Comparison of ENCODE assay signal across 8 cellular contexts in the genomic region with DNA sequence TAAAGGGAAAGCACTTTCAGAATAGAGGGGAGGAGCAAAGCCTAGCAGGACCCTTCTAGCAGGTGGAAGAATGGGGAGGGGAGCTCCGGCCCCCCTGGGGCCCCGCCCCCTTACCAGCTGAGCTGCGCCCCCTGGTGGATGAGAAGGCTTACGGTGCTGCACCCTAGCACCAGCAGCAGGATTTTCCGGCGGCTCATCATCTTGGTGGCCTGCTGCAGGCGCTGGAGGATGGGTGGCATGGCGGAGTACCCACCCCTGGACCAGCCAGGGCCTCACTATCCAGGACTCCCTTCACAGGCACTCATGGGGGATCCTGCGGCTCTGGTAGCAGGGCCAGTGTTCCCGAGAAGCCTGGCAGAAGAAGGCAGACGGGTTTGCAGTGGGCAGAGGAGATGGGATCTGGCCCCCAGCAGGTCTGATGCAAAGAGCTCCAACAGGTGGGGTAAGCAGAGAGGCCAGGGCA. TPM values are rescaled to one million over a fixed set of nuclear protein-coding genes. Genes with fewer than 3 reads are reported as not detected.
A peak's percentile ranks its signal among the peaks of the same experiment; 100 is the strongest.
DNase-seq lines count a peak whose midpoint lies in the region; ATAC-seq and TF ChIP-seq lines count a peak whose summit lies in the region.

No MANE protein-coding gene starts in this region.

- peak overlapping the region; percentile 57 for H3K9ac ChIP-seq in Karpas-422 (ENCODE audit: low read length)

- H2AFZ ChIP-seq in Karpas-422 (ENCODE audit: low read length) = peak overlapping the region; percentile 93

- H3K27ac ChIP-seq in Karpas-422 (ENCODE audit: low read length) (no peak overlapping the region), RWPE2 (ENCODE audit: poor library complexity, severe bottlenecking) (no peak overlapping the region)

- H3K9me2 ChIP-seq in Karpas-422 (replicated peaks; ENCODE audit: insufficient read depth, low read length) = no peaks in the 10 kb centered on the region

- peaks cover 7% of the 10 kb centered on the region for H3K27me3 Mint-ChIP-seq in activated T-helper 1 cell treated with anti-CD3 and anti-CD28 coated beads, Interleukin-12 subunit alpha, Interleukin-12 subunit beta, Interleukin-2, Interleukin-4 antibody, amounts not matched to agents 30 ng/mL and 10 ng/mL and 1 ng/mL, durations not matched to agents 14 hours and 24 hours and 36 hours (ENCODE audit: insufficient read depth)
- H3K27me3 Mint-ChIP-seq in neural crest cell (ENCODE audit: low read depth) = no peaks in the 10 kb centered on the region

- intact Hi-C loops in activated T-helper 1 cell treated with anti-CD3 and anti-CD28 coated beads, Interleukin-12 subunit alpha, Interleukin-12 subunit beta, Interleukin-2, Interleukin-4 antibody, amounts not matched to agents 30 ng/mL and 10 ng/mL and 1 ng/mL, durations not matched to agents 14 hours and 24 hours and 36 hours (cut with micrococcal nuclease) = loop anchor here (2.0 kb wide), 2 partner anchors 42 to 186 kb away; a partner anchor contains a TSS

- H3K9me3 Mint-ChIP-seq in activated T-helper 1 cell treated with anti-CD3 and anti-CD28 coated beads, Interleukin-12 subunit alpha, Interleukin-12 subunit beta, Interleukin-2, Interleukin-4 antibody, amounts not matched to agents 30 ng/mL and 10 ng/mL and 1 ng/mL, durations not matched to agents 14 hours and 24 hours and 36 hours = no peaks in the 10 kb centered on the region
- H3K9me3 Mint-ChIP-seq in neural crest cell = no peaks in the 10 kb centered on the region

- peak; percentile 84 for TF ChIP-seq CTCF in RWPE2 (IDR thresholded peaks at IDR 0.05; ENCODE audit: poor library complexity, severe bottlenecking)
- TF ChIP-seq CTCF in fibroblast of mammary gland (conservative IDR thresholded peaks at IDR 0.05; ENCODE audit: control insufficient read depth, insufficient read depth, low read depth, low read length) = peak; percentile 88
- TF ChIP-seq CTCF in neural crest cell (conservative IDR thresholded peaks at IDR 0.05) = peak; percentile 97

- no peaks in the 10 kb centered on the region for H3K9me3 ChIP-seq in Karpas-422 (ENCODE audit: low read length)
- H3K9me3 ChIP-seq in RWPE2 (ENCODE audit: severe bottlenecking) = no peaks in the 10 kb centered on the region

- H3K27ac Mint-ChIP-seq in activated T-helper 1 cell treated with anti-CD3 and anti-CD28 coated beads, Interleukin-12 subunit alpha, Interleukin-12 subunit beta, Interleukin-2, Interleukin-4 antibody, amounts not matched to agents 30 ng/mL and 10 ng/mL and 1 ng/mL, durations not matched to agents 14 hours and 24 hours and 36 hours = peak overlapping the region; percentile 11
- H3K27ac Mint-ChIP-seq in neural crest cell (ENCODE audit: unreplicated experiment) = no peak overlapping the region

- H3K4me1 Mint-ChIP-seq in activated T-helper 1 cell treated with anti-CD3 and anti-CD28 coated beads, Interleukin-12 subunit alpha, Interleukin-12 subunit beta, Interleukin-2, Interleukin-4 antibody, amounts not matched to agents 30 ng/mL and 10 ng/mL and 1 ng/mL, durations not matched to agents 14 hours and 24 hours and 36 hours (ENCODE audit: low read depth) = peaks cover 16% of the 10 kb centered on the region
- peaks cover 25% of the 10 kb centered on the region for H3K4me1 Mint-ChIP-seq in neural crest cell

- H3K36me3 Mint-ChIP-seq in activated T-helper 1 cell treated with anti-CD3 and anti-CD28 coated beads, Interleukin-12 subunit alpha, Interleukin-12 subunit beta, Interleukin-2, Interleukin-4 antibody, amounts not matched to agents 30 ng/mL and 10 ng/mL and 1 ng/mL, durations not matched to agents 14 hours and 24 hours and 36 hours (ENCODE audit: low read depth) = no peaks in the 10 kb centered on the region
- H3K36me3 Mint-ChIP-seq in neural crest cell (ENCODE audit: low read depth) = no peaks in the 10 kb centered on the region

- H3K4me1 ChIP-seq in Karpas-422 (ENCODE audit: low read length) (peaks cover 22% of the 10 kb centered on the region), RWPE2 (ENCODE audit: insufficient read depth, poor library complexity, severe bottlenecking) (no peaks in the 10 kb centered on the region)

- no peaks in the 10 kb centered on the region for H3K79me2 ChIP-seq in Karpas-422 (ENCODE audit: low read length)

- H3K4me3 ChIP-seq in Karpas-422 (ENCODE audit: low read length) (peak overlapping the region; percentile 59; the same call in 1 of the 2 replicates), RWPE2 (ENCODE audit: severe bottlenecking) (no peak overlapping the region), fibroblast of mammary gland (ENCODE audit: control insufficient read depth, low read depth, low read length) (no peak overlapping the region)

- H3K4me3 Mint-ChIP-seq in activated T-helper 1 cell treated with anti-CD3 and anti-CD28 coated beads, Interleukin-12 subunit alpha, Interleukin-12 subunit beta, Interleukin-2, Interleukin-4 antibody, amounts not matched to agents 30 ng/mL and 10 ng/mL and 1 ng/mL, durations not matched to agents 14 hours and 24 hours and 36 hours = no peak overlapping the region
- H3K4me3 Mint-ChIP-seq in neural crest cell = peak overlapping the region; percentile 68

- peak overlapping the region; percentile 62 for H3K4me2 ChIP-seq in Karpas-422 (ENCODE audit: low read depth, low read length, poor library complexity, severe bottlenecking)

- H3K27me3 ChIP-seq in Karpas-422 (ENCODE audit: low read length) (no peaks in the 10 kb centered on the region), RWPE2 (ENCODE audit: insufficient read depth, poor library complexity, severe bottlenecking) (no peaks in the 10 kb centered on the region)

- DNase-seq in NCI-H2081 (lab: John Stamatoyannopoulos, UW) (peak; percentile 74 to 83), NCI-H2081 treated with DMSO at 0.1 percent for 48 hours (lab: John Stamatoyannopoulos, UW) (no peak), Karpas-422 (peak; percentile 95), RWPE2 (ENCODE audit: low spot score) (no peak), fibroblast of mammary gland (ENCODE audit: low read depth) (peak; percentile 68), neural crest cell (ENCODE audit: low read depth, low spot score) (peak; percentile 92)
- DNase-seq in activated T-helper 1 cell treated with anti-CD3 and anti-CD28 coated beads, Interleukin-12 subunit alpha, Interleukin-12 subunit beta, Interleukin-2, Interleukin-4 antibody, amounts not matched to agents 30 ng/mL and 10 ng/mL and 1 ng/mL, durations not matched to agents 14 hours and 24 hours and 36 hours (ENCODE audit: low spot score) = peak; percentile 79
- DNase-seq in stimulated activated naive CD8-positive, alpha-beta T cell treated with anti-CD3 and anti-CD28 coated beads, Interleukin-15, Interleukin-2, amounts not matched to agents 100 U/mL and 50 U/mL, for 24 hours = peak; percentile 90

- no peaks in the 10 kb centered on the region for H3K36me3 ChIP-seq in Karpas-422 (ENCODE audit: insufficient read depth, low read length)
- no peaks in the 10 kb centered on the region for H3K36me3 ChIP-seq in RWPE2 (ENCODE audit: low read depth)

- H4K20me1 ChIP-seq in Karpas-422 (ENCODE audit: insufficient read depth, low read depth, low read length) = no peaks in the 10 kb centered on the region

- ATAC-seq in RWPE2 (ENCODE audit: low read depth) = peak; percentile 81
- ATAC-seq in stimulated activated naive CD8-positive, alpha-beta T cell treated with anti-CD3 and anti-CD28 coated beads, Interleukin-15, Interleukin-2, amounts not matched to agents 100 U/mL and 50 U/mL, for 24 hours = peak; percentile 91

RNA-seq across cellular contexts. Expression of a gene that starts 3.8 kb away (rescaled TPM):
- not detected in 2 replicates for total RNA-seq in Karpas-422 (2014; rRNA removed; shearing (Covaris generic); ENCODE audit: low replicate concordance)
- total RNA-seq in activated T-helper 1 cell treated with anti-CD3 and anti-CD28 coated beads, Interleukin-12 subunit alpha, Interleukin-12 subunit beta, Interleukin-2, Interleukin-4 antibody, amounts not matched to agents 30 ng/mL and 10 ng/mL and 1 ng/mL, durations not matched to agents 14 hours and 24 hours and 36 hours = 0.34 TPM in 1 of 2 replicates, not detected in the other
- total RNA-seq in neural crest cell = 8.7 and 9.7 TPM in 2 replicates

RNA-seq across cellular contexts. Expression of a gene that starts 7.0 kb away (rescaled TPM):
- total RNA-seq in Karpas-422 (2014; rRNA removed; shearing (Covaris generic); ENCODE audit: low replicate concordance) = 89.0 and 166 TPM in 2 replicates
- total RNA-seq in activated T-helper 1 cell treated with anti-CD3 and anti-CD28 coated beads, Interleukin-12 subunit alpha, Interleukin-12 subunit beta, Interleukin-2, Interleukin-4 antibody, amounts not matched to agents 30 ng/mL and 10 ng/mL and 1 ng/mL, durations not matched to agents 14 hours and 24 hours and 36 hours = 267 TPM in 2 replicates
- 261 and 262 TPM in 2 replicates for total RNA-seq in neural crest cell

RNA-seq across cellular contexts. Expression of a gene that starts 18.9 kb away (rescaled TPM):
- not detected in 2 replicates for total RNA-seq in Karpas-422 (2014; rRNA removed; shearing (Covaris generic); ENCODE audit: low replicate concordance)
- total RNA-seq in activated T-helper 1 cell treated with anti-CD3 and anti-CD28 coated beads, Interleukin-12 subunit alpha, Interleukin-12 subunit beta, Interleukin-2, Interleukin-4 antibody, amounts not matched to agents 30 ng/mL and 10 ng/mL and 1 ng/mL, durations not matched to agents 14 hours and 24 hours and 36 hours = 0.18 and 0.76 TPM in 2 replicates
- not detected in 2 replicates for total RNA-seq in neural crest cell

RNA-seq across cellular contexts. Expression of a gene that starts 24.9 kb away (rescaled TPM):
- 60.5 and 81.1 TPM in 2 replicates for total RNA-seq in Karpas-422 (2014; rRNA removed; shearing (Covaris generic); ENCODE audit: low replicate concordance)
- total RNA-seq in activated T-helper 1 cell treated with anti-CD3 and anti-CD28 coated beads, Interleukin-12 subunit alpha, Interleukin-12 subunit beta, Interleukin-2, Interleukin-4 antibody, amounts not matched to agents 30 ng/mL and 10 ng/mL and 1 ng/mL, durations not matched to agents 14 hours and 24 hours and 36 hours = 80.4 and 89.5 TPM in 2 replicates
- 47.9 and 54.3 TPM in 2 replicates for total RNA-seq in neural crest cell

RNA-seq across cellular contexts. Expression of a gene that starts 33.4 kb away (rescaled TPM):
- not detected in 2 replicates for total RNA-seq in Karpas-422 (2014; rRNA removed; shearing (Covaris generic); ENCODE audit: low replicate concordance)
- total RNA-seq in activated T-helper 1 cell treated with anti-CD3 and anti-CD28 coated beads, Interleukin-12 subunit alpha, Interleukin-12 subunit beta, Interleukin-2, Interleukin-4 antibody, amounts not matched to agents 30 ng/mL and 10 ng/mL and 1 ng/mL, durations not matched to agents 14 hours and 24 hours and 36 hours = 1.7 and 2.0 TPM in 2 replicates
- total RNA-seq in neural crest cell = not detected in 2 replicates

Comparison
In these comparisons a context has a peak if more than half of its experiments do, and no peak if none do; other contexts are left out.
1. DNase-seq: peak in NCI-H2081 (2 of 2), Karpas-422 (single experiment), activated T-helper 1 cell treated with anti-CD3 and anti-CD28 coated beads, Interleukin-12 subunit alpha, Interleukin-12 subunit beta, Interleukin-2, Interleukin-4 antibody, amounts not matched to agents 30 ng/mL and 10 ng/mL and 1 ng/mL, durations not matched to agents 14 hours and 24 hours and 36 hours (single experiment), fibroblast of mammary gland (single experiment), neural crest cell (single experiment) and stimulated activated naive CD8-positive, alpha-beta T cell treated with anti-CD3 and anti-CD28 coated beads, Interleukin-15, Interleukin-2, amounts not matched to agents 100 U/mL and 50 U/mL, for 24 hours (single experiment); none in NCI-H2081 treated with DMSO at 0.1 percent for 48 hours (single experiment) and RWPE2 (single experiment).
2. Peak in every context shown above with its lines, with median percentiles within 50 percentile points of each other: CTCF ChIP-seq.